ENCODE assay signal across 8 cellular contexts in the genomic region with DNA sequence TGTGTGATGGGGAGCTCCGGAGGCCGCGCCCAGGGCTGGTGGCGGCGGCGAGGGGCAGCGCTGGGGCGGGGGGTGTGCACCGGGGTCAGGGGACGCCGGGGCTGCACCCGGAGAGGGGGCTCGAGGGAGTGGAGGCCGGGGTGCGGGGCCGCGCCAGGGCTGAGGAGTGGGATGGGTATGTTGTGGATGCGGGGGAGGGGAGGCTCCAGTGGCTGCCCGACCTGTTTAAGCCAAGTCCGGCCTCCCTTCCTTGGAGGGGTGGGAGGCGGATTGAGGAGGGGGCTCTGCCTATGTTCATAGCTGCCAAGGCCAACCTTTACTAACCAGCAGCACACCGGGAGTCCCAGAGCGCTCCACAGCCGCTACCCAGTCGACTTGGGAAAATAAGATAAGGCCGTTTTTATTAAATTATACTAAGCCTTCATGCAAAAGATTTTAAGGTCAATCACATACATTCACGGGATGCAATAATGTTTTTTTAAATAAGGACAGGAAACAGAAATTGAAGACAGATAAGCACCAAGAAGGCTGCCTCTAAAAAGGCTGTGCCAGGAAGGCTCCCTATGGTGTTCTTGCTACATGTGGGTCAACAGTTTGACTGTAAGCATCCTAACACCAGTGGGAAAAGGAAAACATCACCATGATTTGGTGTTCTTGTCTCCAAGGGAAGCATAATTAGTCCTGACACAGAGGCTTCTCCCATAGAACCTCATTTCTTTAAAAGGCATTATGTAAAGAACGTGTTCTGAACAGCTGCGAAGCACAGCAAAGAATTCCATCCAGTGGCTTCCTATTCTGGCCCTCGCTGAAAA. TPM values are rescaled to one million over a fixed set of nuclear protein-coding genes. Genes with fewer than 3 reads are reported as not detected.
DNase-seq lines count a peak whose midpoint lies in the region; ATAC-seq and TF ChIP-seq lines count a peak whose summit lies in the region.

No MANE protein-coding gene starts in this region.

- peaks cover under 1% of the 10 kb centered on the region for H3K36me3 Mint-ChIP-seq in T-cell

- H3K4me1 ChIP-seq in cardiac muscle cell (ENCODE audit: low read depth) = no peaks in the 10 kb centered on the region

- H3K27me3 Mint-ChIP-seq in T-cell = no peaks in the 10 kb centered on the region

- no peaks in the 10 kb centered on the region for H3K36me3 ChIP-seq in cardiac muscle cell

- no peaks in the 10 kb centered on the region for H3K9me3 ChIP-seq in cardiac muscle cell (ENCODE audit: low read depth)

- H3K27me3 ChIP-seq in cardiac muscle cell = no peaks in the 10 kb centered on the region

- TF ChIP-seq CTCF in cardiac muscle cell (IDR thresholded peaks at IDR 0.05; ENCODE audit: low read depth, low read length) (no peak), fibroblast of pulmonary artery (IDR thresholded peaks at IDR 0.05; ENCODE audit: low read length, missing control alignments) (no peak)

- CTCF ChIA-PET in T-cell (lab: Charles Lee) = interaction anchor here (0.6 to 2.3 kb wide), 6 partner anchors 14 to 708 kb away, joined by 3 to 8 read pairs (median 4); no protein-coding TSS in a partner anchor

- intact Hi-C loops in Right ventricle myocardium superior (cut with DNase I) = no loop called here

- H3K27ac ChIP-seq in cardiac muscle cell = peak overlapping the region; percentile 10

- H3K4me3 Mint-ChIP-seq in T-cell = peak overlapping the region; percentile 69 to 73 (median 73)

- DNase-seq in cardiac muscle cell (ENCODE audit: low read depth in 1 of 2, low spot score in 1 of 2) = peak in 1 of 2 donors; percentile 33
- DNase-seq in Right ventricle myocardium superior = no peak
- peak in 1 of 34 experiments; percentile 7 for DNase-seq in T-cell
- DNase-seq in fibroblast of pulmonary artery (ENCODE audit: low read depth) = no peak
- DNase-seq in pulmonary artery endothelial cell (ENCODE audit: low read depth, low spot score) = peak; percentile 37
- no peak for DNase-seq in SIG-M5 treated with dmso at 0.1 percent for 504 hours (lab: John Stamatoyannopoulos, UW; ENCODE audit: unreplicated experiment)
- DNase-seq in SKM-1 (lab: John Stamatoyannopoulos, UW; ENCODE audit: unreplicated experiment) = no peak

- ATAC-seq in Right ventricle myocardium superior (ENCODE audit: poor library complexity) (no peak), HG03108 (IDR thresholded peaks at IDR 0.05; ENCODE audit: unreplicated experiment) (peak; percentile 16), T-cell (replicated peaks in 1 of 4) (no peak)

- H3K9me3 Mint-ChIP-seq in T-cell = no peaks in the 10 kb centered on the region

- POLR2A ChIA-PET in T-cell (lab: Charles Lee) = interaction anchor here (0.5 to 1.3 kb wide), 4 partner anchors 10 to 404 kb away, joined by 3 to 4 read pairs (median 3); no protein-coding TSS in a partner anchor

- H3K4me3 ChIP-seq in cardiac muscle cell (peak overlapping the region; percentile 92), fibroblast of pulmonary artery (replicated peaks; ENCODE audit: low read depth, low read length) (peak overlapping the region; percentile 66)

- H3K27ac Mint-ChIP-seq in T-cell = peak overlapping the region; percentile 72 to 76

- peaks cover 10 to 16% (median 12%) of the 10 kb centered on the region in 3 donors for H3K4me1 Mint-ChIP-seq in T-cell

RNA-seq across cellular contexts. Expression of gene HLCS, which starts 0.6 kb away (rescaled TPM):
- total RNA-seq in cardiac muscle cell (14.6 and 20.1 TPM in 2 replicates), Right ventricle myocardium superior (6.3 TPM), T-cell (10 to 100 TPM; 13.0 to 15.6 (median 13.8) TPM), pulmonary artery endothelial cell (12.9 and 15.6 TPM in 2 replicates)
- polyA plus RNA-seq in cardiac muscle cell = 12.4 and 17.8 TPM in 2 replicates

RNA-seq across cellular contexts. Expression of gene RIPPLY3, which starts 39.5 kb away (rescaled TPM):
- total RNA-seq in cardiac muscle cell (not detected in 2 replicates), Right ventricle myocardium superior (not detected), T-cell (not detected), pulmonary artery endothelial cell (not detected in 2 replicates)
- 0.22 TPM in 1 of 2 replicates, not detected in the other for polyA plus RNA-seq in cardiac muscle cell
